34 cellular contexts compared by ENCODE assay signal in genomic region chr7:88083883-88084282, GRCh38.
"Had no signal": no experiment of that assay in that cellular context is flagged by ENCODE, and none has a peak within 500 bp of the region (broad histone marks: within the 10 kb centered on the region; RNA-seq: fewer than 3 reads in every experiment).

No MANE protein-coding gene starts in this region.

- H3K27ac ChIP-seq: KMS-11 had no signal

- DNase-seq: Karpas-422, Kasumi-1, MG63, MM.1S, MV-4-11, NCI-H1048, NCI-H1092, NCI-H1092 treated with DMSO at 0.1 percent for 48 hours, NCI-H1105, NCI-H1105 treated with DMSO at 0.1 percent for 48 hours, NCI-H1417, NCI-H1417 treated with DMSO at 0.1 percent for 48 hours, NCI-H1436, NCI-H1436 treated with DMSO at 0.1 percent for 48 hours, NCI-H146, NCI-H1694, NCI-H1694 treated with DMSO at 0.1 percent for 48 hours, NCI-H187, NCI-H187 treated with DMSO at 0.1 percent for 48 hours, NCI-H1930, NCI-H2029, NCI-H2029 treated with DMSO at 0.1 percent for 48 hours, NCI-H2081, NCI-H2081 treated with DMSO at 0.1 percent for 48 hours, NCI-H2107, NCI-H2171, NCI-H2171 treated with DMSO at 0.1 percent for 48 hours, NCI-H2227 treated with DMSO at 0.1 percent for 48 hours, NCI-H226, NCI-H345, NCI-H446, NCI-H446 treated with DMSO at 0.1 percent for 48 hours, NCI-H510A had no signal

- H3K4me3 ChIP-seq: MG63 had no signal

- H3K27me3 ChIP-seq: MG63 had no signal

- H3K4me2 ChIP-seq: KMS-11 had no signal

- H3K9ac ChIP-seq: KMS-11 had no signal

- H3K9me3 ChIP-seq: MG63 had no signal

- H3K36me3 ChIP-seq: MG63 had no signal
